2 cellular contexts compared by ENCODE assay signal in genomic region chr3:58434511-58434910, GRCh38.
TF ChIP-seq lines count a peak whose summit lies in the region.

No MANE protein-coding gene starts in this region.

TF ChIP-seq in SK-N-SH, 30 proteins besides CTCF, POLR2A, EP300 and RAD21 (continued from another document):
- TF ChIP-seq REST (IDR thresholded peaks at IDR 0.05; ENCODE audit: low read depth, low read length) (no peak), TAF1 (IDR thresholded peaks at IDR 0.05; ENCODE audit: borderline replicate concordance, low read depth, low read length) (no peak)

TF ChIP-seq in SK-N-SH treated with all-trans-retinoic acid at 6 μM for 48 hours, 23 proteins besides CTCF, POLR2A, EP300 and RAD21 (continued from another document):
- no peak for TF ChIP-seq TSHZ2 (CRISPR knock-in tag; IDR thresholded peaks at IDR 0.05)
- no peak for TF ChIP-seq ARNTL (CRISPR knock-in tag; IDR thresholded peaks at IDR 0.05; ENCODE audit: borderline replicate concordance, low read depth)
- no peak for TF ChIP-seq POU6F1 (CRISPR knock-in tag; IDR thresholded peaks at IDR 0.05; ENCODE audit: borderline replicate concordance, low read depth)
